In the genomic region with DNA sequence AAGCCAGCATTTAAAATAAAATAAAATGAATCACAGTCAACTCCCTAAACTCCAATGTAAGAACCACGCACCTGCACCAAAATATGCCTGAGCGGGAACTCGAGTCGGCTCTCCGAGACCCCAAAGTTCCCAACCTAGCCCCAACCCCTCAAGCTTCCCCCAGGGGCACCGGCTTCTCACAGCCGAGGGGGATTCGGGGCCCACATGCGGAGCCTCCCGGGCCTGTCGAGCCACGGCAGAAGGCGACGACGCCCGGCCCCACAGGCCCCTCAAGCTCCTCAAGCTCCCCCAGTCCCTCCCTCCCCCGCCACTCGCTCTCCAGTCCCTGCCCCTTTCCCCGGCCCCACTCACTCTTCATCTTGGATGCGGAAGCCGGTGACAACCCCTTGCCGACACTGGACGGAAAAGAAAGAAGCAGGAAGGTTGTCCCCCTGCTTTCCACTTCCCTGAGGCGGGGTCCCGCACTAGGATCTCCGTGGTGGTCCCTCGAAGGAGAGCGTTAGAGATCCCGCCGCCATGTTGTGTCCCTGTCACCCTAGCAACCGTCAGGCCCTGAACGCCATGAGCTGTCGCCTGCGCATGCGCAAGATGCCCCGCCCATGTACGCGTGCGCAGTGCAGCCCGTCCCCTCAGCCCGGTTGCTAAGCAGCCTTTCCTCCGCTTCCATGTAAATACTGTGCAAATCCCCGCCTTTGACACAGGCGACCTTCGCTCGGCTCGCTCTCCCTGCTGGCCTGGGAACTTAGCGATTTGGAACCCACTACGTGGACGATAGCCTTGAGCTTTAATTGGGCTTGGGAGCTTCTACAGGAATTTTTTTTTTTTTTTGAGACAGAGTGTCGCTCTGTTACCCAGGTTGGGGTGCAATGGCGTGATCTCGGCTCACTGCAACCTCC, we compare ENCODE assay signal across 1 cellular context.
TF ChIP-seq lines count a peak whose summit lies in the region.

A gene with protein sequence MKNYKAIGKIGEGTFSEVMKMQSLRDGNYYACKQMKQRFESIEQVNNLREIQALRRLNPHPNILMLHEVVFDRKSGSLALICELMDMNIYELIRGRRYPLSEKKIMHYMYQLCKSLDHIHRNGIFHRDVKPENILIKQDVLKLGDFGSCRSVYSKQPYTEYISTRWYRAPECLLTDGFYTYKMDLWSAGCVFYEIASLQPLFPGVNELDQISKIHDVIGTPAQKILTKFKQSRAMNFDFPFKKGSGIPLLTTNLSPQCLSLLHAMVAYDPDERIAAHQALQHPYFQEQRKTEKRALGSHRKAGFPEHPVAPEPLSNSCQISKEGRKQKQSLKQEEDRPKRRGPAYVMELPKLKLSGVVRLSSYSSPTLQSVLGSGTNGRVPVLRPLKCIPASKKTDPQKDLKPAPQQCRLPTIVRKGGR (minus strand): TSS at position 554 of the 896 bp plus-strand sequence. CDS start 196 bp downstream, at position 358.

TF ChIP-seq in HepG2, 621 proteins besides CTCF, POLR2A, EP300 and RAD21 (continued from another document and continues in another):
- TF ChIP-seq, protein P1, sequence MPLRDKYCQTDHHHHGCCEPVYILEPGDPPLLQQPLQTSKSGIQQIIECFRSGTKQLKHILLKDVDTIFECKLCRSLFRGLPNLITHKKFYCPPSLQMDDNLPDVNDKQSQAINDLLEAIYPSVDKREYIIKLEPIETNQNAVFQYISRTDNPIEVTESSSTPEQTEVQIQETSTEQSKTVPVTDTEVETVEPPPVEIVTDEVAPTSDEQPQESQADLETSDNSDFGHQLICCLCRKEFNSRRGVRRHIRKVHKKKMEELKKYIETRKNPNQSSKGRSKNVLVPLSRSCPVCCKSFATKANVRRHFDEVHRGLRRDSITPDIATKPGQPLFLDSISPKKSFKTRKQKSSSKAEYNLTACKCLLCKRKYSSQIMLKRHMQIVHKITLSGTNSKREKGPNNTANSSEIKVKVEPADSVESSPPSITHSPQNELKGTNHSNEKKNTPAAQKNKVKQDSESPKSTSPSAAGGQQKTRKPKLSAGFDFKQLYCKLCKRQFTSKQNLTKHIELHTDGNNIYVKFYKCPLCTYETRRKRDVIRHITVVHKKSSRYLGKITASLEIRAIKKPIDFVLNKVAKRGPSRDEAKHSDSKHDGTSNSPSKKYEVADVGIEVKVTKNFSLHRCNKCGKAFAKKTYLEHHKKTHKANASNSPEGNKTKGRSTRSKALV (CRISPR knock-in tag; IDR thresholded peaks at IDR 0.05) = no peak
- TF ChIP-seq TGIF2 (CRISPR knock-in tag; IDR thresholded peaks at IDR 0.05) = peak; percentile 12; the same call in 1 of the 2 replicates
- TF ChIP-seq TMF1 (CRISPR knock-in tag; IDR thresholded peaks at IDR 0.05; ENCODE audit: low read depth) = no peak
- TF ChIP-seq ZNF234 (CRISPR knock-in tag; conservative IDR thresholded peaks at IDR 0.05) = no peak
- TF ChIP-seq SPEN (CRISPR knock-in tag; IDR thresholded peaks at IDR 0.05; ENCODE audit: low read depth) = no peak
- TF ChIP-seq ZNF224 (CRISPR knock-in tag; IDR thresholded peaks at IDR 0.05) = no peak
- TF ChIP-seq KMT2B (CRISPR knock-in tag; IDR thresholded peaks at IDR 0.05) = peak; percentile 63
- no peak for TF ChIP-seq RCOR2 (CRISPR knock-in tag; IDR thresholded peaks at IDR 0.05)
- no peak for TF ChIP-seq ATF7 (IDR thresholded peaks at IDR 0.05)
- TF ChIP-seq ATF7 (CRISPR knock-in tag; IDR thresholded peaks at IDR 0.05) = peak; percentile 19; the same call in 1 of the 2 replicates
- TF ChIP-seq, protein P2, sequence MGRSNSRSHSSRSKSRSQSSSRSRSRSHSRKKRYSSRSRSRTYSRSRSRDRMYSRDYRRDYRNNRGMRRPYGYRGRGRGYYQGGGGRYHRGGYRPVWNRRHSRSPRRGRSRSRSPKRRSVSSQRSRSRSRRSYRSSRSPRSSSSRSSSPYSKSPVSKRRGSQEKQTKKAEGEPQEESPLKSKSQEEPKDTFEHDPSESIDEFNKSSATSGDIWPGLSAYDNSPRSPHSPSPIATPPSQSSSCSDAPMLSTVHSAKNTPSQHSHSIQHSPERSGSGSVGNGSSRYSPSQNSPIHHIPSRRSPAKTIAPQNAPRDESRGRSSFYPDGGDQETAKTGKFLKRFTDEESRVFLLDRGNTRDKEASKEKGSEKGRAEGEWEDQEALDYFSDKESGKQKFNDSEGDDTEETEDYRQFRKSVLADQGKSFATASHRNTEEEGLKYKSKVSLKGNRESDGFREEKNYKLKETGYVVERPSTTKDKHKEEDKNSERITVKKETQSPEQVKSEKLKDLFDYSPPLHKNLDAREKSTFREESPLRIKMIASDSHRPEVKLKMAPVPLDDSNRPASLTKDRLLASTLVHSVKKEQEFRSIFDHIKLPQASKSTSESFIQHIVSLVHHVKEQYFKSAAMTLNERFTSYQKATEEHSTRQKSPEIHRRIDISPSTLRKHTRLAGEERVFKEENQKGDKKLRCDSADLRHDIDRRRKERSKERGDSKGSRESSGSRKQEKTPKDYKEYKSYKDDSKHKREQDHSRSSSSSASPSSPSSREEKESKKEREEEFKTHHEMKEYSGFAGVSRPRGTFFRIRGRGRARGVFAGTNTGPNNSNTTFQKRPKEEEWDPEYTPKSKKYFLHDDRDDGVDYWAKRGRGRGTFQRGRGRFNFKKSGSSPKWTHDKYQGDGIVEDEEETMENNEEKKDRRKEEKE (IDR thresholded peaks at IDR 0.05) = no peak
- TF ChIP-seq PCBP1 (IDR thresholded peaks at IDR 0.05; ENCODE audit: borderline replicate concordance, low read depth, low read length) = no peak
- no peak for TF ChIP-seq ZNF773 (CRISPR knock-in tag; IDR thresholded peaks at IDR 0.05; ENCODE audit: borderline replicate concordance)
- TF ChIP-seq ZNF333 (CRISPR knock-in tag; IDR thresholded peaks at IDR 0.05; ENCODE audit: borderline replicate concordance) = no peak
- TF ChIP-seq ZBTB42 (CRISPR knock-in tag; IDR thresholded peaks at IDR 0.05) = no peak
- no peak for TF ChIP-seq HOXA9 (CRISPR knock-in tag; IDR thresholded peaks at IDR 0.05; ENCODE audit: borderline replicate concordance)
- TF ChIP-seq ZNF558 (CRISPR knock-in tag; IDR thresholded peaks at IDR 0.05; ENCODE audit: borderline replicate concordance) = no peak
- no peak for TF ChIP-seq ZNF589 (CRISPR knock-in tag; conservative IDR thresholded peaks at IDR 0.05)
- peak; percentile 46; the same call in 1 of the 2 replicates for TF ChIP-seq SIN3B (IDR thresholded peaks at IDR 0.05; ENCODE audit: low read length)
- TF ChIP-seq, protein P3, sequence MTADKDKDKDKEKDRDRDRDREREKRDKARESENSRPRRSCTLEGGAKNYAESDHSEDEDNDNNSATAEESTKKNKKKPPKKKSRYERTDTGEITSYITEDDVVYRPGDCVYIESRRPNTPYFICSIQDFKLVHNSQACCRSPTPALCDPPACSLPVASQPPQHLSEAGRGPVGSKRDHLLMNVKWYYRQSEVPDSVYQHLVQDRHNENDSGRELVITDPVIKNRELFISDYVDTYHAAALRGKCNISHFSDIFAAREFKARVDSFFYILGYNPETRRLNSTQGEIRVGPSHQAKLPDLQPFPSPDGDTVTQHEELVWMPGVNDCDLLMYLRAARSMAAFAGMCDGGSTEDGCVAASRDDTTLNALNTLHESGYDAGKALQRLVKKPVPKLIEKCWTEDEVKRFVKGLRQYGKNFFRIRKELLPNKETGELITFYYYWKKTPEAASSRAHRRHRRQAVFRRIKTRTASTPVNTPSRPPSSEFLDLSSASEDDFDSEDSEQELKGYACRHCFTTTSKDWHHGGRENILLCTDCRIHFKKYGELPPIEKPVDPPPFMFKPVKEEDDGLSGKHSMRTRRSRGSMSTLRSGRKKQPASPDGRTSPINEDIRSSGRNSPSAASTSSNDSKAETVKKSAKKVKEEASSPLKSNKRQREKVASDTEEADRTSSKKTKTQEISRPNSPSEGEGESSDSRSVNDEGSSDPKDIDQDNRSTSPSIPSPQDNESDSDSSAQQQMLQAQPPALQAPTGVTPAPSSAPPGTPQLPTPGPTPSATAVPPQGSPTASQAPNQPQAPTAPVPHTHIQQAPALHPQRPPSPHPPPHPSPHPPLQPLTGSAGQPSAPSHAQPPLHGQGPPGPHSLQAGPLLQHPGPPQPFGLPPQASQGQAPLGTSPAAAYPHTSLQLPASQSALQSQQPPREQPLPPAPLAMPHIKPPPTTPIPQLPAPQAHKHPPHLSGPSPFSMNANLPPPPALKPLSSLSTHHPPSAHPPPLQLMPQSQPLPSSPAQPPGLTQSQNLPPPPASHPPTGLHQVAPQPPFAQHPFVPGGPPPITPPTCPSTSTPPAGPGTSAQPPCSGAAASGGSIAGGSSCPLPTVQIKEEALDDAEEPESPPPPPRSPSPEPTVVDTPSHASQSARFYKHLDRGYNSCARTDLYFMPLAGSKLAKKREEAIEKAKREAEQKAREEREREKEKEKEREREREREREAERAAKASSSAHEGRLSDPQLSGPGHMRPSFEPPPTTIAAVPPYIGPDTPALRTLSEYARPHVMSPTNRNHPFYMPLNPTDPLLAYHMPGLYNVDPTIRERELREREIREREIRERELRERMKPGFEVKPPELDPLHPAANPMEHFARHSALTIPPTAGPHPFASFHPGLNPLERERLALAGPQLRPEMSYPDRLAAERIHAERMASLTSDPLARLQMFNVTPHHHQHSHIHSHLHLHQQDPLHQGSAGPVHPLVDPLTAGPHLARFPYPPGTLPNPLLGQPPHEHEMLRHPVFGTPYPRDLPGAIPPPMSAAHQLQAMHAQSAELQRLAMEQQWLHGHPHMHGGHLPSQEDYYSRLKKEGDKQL (CRISPR knock-in tag; IDR thresholded peaks at IDR 0.05; ENCODE audit: low read depth) = no peak
- no peak for TF ChIP-seq ZSCAN21 (CRISPR knock-in tag; IDR thresholded peaks at IDR 0.05; ENCODE audit: borderline replicate concordance)
- no peak for TF ChIP-seq NPAS2 (CRISPR knock-in tag; IDR thresholded peaks at IDR 0.05; ENCODE audit: borderline replicate concordance)
- TF ChIP-seq, protein P4, sequence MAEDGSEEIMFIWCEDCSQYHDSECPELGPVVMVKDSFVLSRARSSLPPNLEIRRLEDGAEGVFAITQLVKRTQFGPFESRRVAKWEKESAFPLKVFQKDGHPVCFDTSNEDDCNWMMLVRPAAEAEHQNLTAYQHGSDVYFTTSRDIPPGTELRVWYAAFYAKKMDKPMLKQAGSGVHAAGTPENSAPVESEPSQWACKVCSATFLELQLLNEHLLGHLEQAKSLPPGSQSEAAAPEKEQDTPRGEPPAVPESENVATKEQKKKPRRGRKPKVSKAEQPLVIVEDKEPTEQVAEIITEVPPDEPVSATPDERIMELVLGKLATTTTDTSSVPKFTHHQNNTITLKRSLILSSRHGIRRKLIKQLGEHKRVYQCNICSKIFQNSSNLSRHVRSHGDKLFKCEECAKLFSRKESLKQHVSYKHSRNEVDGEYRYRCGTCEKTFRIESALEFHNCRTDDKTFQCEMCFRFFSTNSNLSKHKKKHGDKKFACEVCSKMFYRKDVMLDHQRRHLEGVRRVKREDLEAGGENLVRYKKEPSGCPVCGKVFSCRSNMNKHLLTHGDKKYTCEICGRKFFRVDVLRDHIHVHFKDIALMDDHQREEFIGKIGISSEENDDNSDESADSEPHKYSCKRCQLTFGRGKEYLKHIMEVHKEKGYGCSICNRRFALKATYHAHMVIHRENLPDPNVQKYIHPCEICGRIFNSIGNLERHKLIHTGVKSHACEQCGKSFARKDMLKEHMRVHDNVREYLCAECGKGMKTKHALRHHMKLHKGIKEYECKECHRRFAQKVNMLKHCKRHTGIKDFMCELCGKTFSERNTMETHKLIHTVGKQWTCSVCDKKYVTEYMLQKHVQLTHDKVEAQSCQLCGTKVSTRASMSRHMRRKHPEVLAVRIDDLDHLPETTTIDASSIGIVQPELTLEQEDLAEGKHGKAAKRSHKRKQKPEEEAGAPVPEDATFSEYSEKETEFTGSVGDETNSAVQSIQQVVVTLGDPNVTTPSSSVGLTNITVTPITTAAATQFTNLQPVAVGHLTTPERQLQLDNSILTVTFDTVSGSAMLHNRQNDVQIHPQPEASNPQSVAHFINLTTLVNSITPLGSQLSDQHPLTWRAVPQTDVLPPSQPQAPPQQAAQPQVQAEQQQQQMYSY (CRISPR knock-in tag; IDR thresholded peaks at IDR 0.05) = no peak
- TF ChIP-seq MAFF (IDR thresholded peaks at IDR 0.05; ENCODE audit: low read depth, low read length) = no peak
- no peak for TF ChIP-seq GTF2F1 (IDR thresholded peaks at IDR 0.05; ENCODE audit: low read length)
- TF ChIP-seq ZFP36 (IDR thresholded peaks at IDR 0.05; ENCODE audit: borderline replicate concordance, low read depth, low read length, partially characterized antibody) = no peak
- TF ChIP-seq ZKSCAN8 (CRISPR knock-in tag; IDR thresholded peaks at IDR 0.05; ENCODE audit: borderline replicate concordance) = peak; percentile 52; the same call in 1 of the 2 replicates
- peak; percentile 59; the same call in 1 of the 2 replicates for TF ChIP-seq MXD4 (CRISPR knock-in tag; IDR thresholded peaks at IDR 0.05)
- no peak for TF ChIP-seq HNRNPH1 (optimal IDR thresholded peaks at IDR 0.05; ENCODE audit: low read depth, low read length)
- TF ChIP-seq, protein P5, sequence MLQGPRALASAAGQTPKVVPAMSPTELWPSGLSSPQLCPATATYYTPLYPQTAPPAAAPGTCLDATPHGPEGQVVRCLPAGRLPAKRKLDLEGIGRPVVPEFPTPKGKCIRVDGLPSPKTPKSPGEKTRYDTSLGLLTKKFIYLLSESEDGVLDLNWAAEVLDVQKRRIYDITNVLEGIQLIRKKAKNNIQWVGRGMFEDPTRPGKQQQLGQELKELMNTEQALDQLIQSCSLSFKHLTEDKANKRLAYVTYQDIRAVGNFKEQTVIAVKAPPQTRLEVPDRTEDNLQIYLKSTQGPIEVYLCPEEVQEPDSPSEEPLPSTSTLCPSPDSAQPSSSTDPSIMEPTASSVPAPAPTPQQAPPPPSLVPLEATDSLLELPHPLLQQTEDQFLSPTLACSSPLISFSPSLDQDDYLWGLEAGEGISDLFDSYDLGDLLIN (CRISPR knock-in tag; IDR thresholded peaks at IDR 0.05; ENCODE audit: borderline replicate concordance) = no peak
- TF ChIP-seq, protein P6, sequence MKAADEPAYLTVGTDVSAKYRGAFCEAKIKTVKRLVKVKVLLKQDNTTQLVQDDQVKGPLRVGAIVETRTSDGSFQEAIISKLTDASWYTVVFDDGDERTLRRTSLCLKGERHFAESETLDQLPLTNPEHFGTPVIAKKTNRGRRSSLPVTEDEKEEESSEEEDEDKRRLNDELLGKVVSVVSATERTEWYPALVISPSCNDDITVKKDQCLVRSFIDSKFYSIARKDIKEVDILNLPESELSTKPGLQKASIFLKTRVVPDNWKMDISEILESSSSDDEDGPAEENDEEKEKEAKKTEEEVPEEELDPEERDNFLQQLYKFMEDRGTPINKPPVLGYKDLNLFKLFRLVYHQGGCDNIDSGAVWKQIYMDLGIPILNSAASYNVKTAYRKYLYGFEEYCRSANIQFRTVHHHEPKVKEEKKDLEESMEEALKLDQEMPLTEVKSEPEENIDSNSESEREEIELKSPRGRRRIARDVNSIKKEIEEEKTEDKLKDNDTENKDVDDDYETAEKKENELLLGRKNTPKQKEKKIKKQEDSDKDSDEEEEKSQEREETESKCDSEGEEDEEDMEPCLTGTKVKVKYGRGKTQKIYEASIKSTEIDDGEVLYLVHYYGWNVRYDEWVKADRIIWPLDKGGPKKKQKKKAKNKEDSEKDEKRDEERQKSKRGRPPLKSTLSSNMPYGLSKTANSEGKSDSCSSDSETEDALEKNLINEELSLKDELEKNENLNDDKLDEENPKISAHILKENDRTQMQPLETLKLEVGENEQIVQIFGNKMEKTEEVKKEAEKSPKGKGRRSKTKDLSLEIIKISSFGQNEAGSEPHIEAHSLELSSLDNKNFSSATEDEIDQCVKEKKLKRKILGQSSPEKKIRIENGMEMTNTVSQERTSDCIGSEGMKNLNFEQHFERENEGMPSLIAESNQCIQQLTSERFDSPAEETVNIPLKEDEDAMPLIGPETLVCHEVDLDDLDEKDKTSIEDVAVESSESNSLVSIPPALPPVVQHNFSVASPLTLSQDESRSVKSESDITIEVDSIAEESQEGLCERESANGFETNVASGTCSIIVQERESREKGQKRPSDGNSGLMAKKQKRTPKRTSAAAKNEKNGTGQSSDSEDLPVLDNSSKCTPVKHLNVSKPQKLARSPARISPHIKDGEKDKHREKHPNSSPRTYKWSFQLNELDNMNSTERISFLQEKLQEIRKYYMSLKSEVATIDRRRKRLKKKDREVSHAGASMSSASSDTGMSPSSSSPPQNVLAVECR (CRISPR knock-in tag; IDR thresholded peaks at IDR 0.05; ENCODE audit: borderline replicate concordance) = peak; percentile 97
- no peak for TF ChIP-seq FLYWCH1 (CRISPR knock-in tag; IDR thresholded peaks at IDR 0.05)
